In the genomic region with DNA sequence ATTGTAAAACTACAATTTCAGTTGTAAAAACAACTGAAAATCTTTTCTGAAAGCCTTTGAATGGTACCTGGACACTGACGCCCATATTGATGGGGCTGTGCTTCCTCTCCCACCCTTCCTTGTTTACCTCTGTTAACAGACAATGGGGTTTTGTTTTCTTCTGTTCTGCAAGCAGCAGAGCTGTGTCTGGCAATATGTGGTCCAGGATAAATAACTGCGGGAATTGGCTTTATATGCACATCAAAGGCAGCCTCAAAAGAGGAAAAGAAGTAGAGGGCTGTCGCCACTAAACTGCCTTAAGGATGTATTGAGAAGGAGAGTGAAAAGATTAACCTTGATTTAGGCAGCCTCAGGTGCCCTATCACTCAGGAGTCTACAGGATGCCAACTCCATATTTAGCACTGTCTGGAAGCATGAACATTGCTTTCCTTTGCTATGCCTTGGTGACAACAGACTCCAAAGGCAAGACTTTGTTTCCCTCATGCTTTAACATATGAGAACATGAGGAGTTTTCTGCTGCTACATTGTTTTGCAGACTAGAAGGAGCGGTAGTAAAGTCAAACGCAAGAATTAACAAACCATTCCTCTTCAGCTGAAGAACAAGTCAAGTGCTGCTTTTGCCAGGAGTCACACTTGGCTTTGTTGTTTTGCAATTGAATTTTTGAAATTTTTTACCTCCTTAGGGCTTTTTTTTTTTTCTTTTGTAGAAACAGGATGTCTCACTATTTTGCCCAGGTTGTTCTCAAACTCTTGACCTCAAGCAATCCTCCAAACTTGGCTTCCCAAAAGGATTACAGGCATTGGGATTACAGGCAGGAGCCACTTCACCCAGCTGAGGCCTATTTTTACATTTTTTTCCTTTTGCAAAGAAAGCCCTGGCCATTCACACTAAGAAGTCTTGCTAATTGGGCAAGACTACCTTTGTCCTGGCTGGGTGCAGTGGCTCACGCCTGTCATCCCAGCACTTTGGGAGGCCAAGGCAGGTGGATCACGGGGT, we compare ENCODE assay signal across 2 cellular contexts.
TF ChIP-seq lines count a peak whose summit lies in the region.

No MANE protein-coding gene starts in this region.

TF ChIP-seq in SK-N-SH, 30 proteins besides CTCF, POLR2A, EP300 and RAD21:
- TF ChIP-seq EZH2phosphoT487 (IDR thresholded peaks at IDR 0.05; ENCODE audit: borderline replicate concordance, low read depth): no peak
- TF ChIP-seq JUND (IDR thresholded peaks at IDR 0.05): no peak
- TF ChIP-seq FOXJ3 (CRISPR knock-in tag; IDR thresholded peaks at IDR 0.05): no peak
- TF ChIP-seq TCF12 (IDR thresholded peaks at IDR 0.05): no peak
TF ChIP-seq in SK-N-SH: peak in this region for 0.

TF ChIP-seq in SK-N-SH treated with all-trans-retinoic acid at 6 μM for 48 hours, 23 proteins besides CTCF, POLR2A, EP300 and RAD21:
- TF ChIP-seq, protein P1, sequence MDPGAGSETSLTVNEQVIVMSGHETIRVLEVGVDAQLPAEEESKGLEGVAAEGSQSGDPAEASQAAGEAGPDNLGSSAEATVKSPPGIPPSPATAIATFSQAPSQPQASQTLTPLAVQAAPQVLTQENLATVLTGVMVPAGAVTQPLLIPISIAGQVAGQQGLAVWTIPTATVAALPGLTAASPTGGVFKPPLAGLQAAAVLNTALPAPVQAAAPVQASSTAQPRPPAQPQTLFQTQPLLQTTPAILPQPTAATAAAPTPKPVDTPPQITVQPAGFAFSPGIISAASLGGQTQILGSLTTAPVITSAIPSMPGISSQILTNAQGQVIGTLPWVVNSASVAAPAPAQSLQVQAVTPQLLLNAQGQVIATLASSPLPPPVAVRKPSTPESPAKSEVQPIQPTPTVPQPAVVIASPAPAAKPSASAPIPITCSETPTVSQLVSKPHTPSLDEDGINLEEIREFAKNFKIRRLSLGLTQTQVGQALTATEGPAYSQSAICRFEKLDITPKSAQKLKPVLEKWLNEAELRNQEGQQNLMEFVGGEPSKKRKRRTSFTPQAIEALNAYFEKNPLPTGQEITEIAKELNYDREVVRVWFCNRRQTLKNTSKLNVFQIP (CRISPR knock-in tag; IDR thresholded peaks at IDR 0.05; ENCODE audit: borderline replicate concordance, low read depth): no peak
- TF ChIP-seq RARB (CRISPR knock-in tag; IDR thresholded peaks at IDR 0.05) (no peak), ZFP3 (CRISPR knock-in tag; IDR thresholded peaks at IDR 0.05) (no peak), ZFP30 (CRISPR knock-in tag; IDR thresholded peaks at IDR 0.05) (no peak), ZC3H10 (CRISPR knock-in tag; IDR thresholded peaks at IDR 0.05) (no peak), TCF4 (CRISPR knock-in tag; IDR thresholded peaks at IDR 0.05; ENCODE audit: borderline replicate concordance) (no peak), ISL1 (CRISPR knock-in tag; IDR thresholded peaks at IDR 0.05) (no peak)
TF ChIP-seq in SK-N-SH treated with all-trans-retinoic acid at 6 μM for 48 hours: peak in this region for 0.
